Comparison of ENCODE assay signal across 11 cellular contexts in the genomic region with DNA sequence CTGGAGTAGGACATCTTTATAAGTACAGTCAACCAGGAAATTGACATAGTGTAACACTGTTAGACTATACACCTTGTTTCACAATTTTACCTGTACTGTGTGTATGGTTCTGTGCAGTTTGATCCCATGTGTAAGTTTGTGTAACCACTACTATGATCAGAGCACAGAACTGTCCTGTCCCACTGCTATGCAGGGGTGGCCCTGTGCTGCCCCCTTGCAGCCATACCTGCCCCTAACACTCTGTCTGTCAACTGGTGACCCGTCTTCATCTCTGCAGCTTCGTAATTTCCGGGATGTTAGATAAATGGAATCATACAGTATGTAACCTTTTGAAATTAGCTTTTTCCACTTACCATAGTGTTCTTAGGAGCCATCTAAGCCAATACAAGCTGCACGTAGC. TPM values are rescaled to one million over a fixed set of nuclear protein-coding genes. Genes with fewer than 3 reads are reported as not detected.
DNase-seq lines count a peak whose midpoint lies in the region; ATAC-seq, FAIRE-seq and TF ChIP-seq lines count a peak whose summit lies in the region.
"Had no signal": no experiment of that assay in that cellular context is flagged by ENCODE, and none has a peak within 500 bp of the region (broad histone marks: within the 10 kb centered on the region; RNA-seq: fewer than 3 reads in every experiment).

No MANE protein-coding gene starts in this region.

- CTCF ChIA-PET in activated CD8-positive, alpha-beta T cell treated with anti-CD3 and anti-CD28 coated beads, Interleukin-2, amount 10 ng/mL, durations not matched to agents 7 days and 5 days (lab: Charles Lee) = no interaction called here

- H3K4me1 ChIP-seq in DND-41 (ENCODE audit: insufficient read depth, low read length) (no peaks in the 10 kb centered on the region), keratinocyte (ENCODE audit: control insufficient read depth, extremely low read depth, insufficient read depth, low read length) (no peaks in the 10 kb centered on the region)

- H3K27ac Mint-ChIP-seq in activated CD8-positive, alpha-beta T cell treated with anti-CD3 and anti-CD28 coated beads, Interleukin-2, amount 10 ng/mL, durations not matched to agents 7 days and 5 days = no peak overlapping the region

- dilution Hi-C loops in keratinocyte (cut with MboI; ENCODE audit: extremely low pct_ligation_motif_present, low sequenced_read_pairs) = no loop called here

- H3K4me3 ChIP-seq in DND-41 (ENCODE audit: low read depth in 1 of 2, low read length in 2 of 2) = no peak overlapping the region
- H3K4me3 ChIP-seq in keratinocyte (ENCODE audit: control insufficient read depth in 2 of 3, extremely low read depth in 1 of 3, insufficient read depth in 2 of 3, low read depth in 1 of 3, low read length in 3 of 3) = no peak overlapping the region

- ATAC-seq in DND-41 (ENCODE audit: insufficient read depth, low read depth) = 0 out of 3 replicates have a peak, but pooled peaks have one; percentile 37
- peak; percentile 49 for ATAC-seq in activated CD8-positive, alpha-beta T cell treated with anti-CD3 and anti-CD28 coated beads, Interleukin-2, amount 10 ng/mL, durations not matched to agents 7 days and 5 days

- no peaks in the 10 kb centered on the region for H3K36me3 Mint-ChIP-seq in activated CD8-positive, alpha-beta T cell treated with anti-CD3 and anti-CD28 coated beads, Interleukin-2, amount 10 ng/mL, durations not matched to agents 7 days and 5 days (ENCODE audit: low read depth)

- peaks cover 7% of the 10 kb centered on the region for H3K27me3 Mint-ChIP-seq in activated CD8-positive, alpha-beta T cell treated with anti-CD3 and anti-CD28 coated beads, Interleukin-2, amount 10 ng/mL, durations not matched to agents 7 days and 5 days (ENCODE audit: low read depth)

- no peak overlapping the region for H2AFZ ChIP-seq in DND-41 (ENCODE audit: low read depth, low read length)
- H2AFZ ChIP-seq in keratinocyte (ENCODE audit: control insufficient read depth, low read length) = no peak overlapping the region

- DNase-seq in DND-41 (no peak), HTR-8/SVneo (ENCODE audit: insufficient read length, low spot score) (no peak), keratinocyte (ENCODE audit: low read depth, low spot score) (no peak), NCI-H524 treated with DMSO at 0.1 percent for 48 hours (lab: John Stamatoyannopoulos, UW) (no peak), NCI-H1048 (lab: John Stamatoyannopoulos, UW) (no peak), NCI-H774 (lab: John Stamatoyannopoulos, UW) (no peak), substantia nigra (lab: John Stamatoyannopoulos, UW) (no peak)
- DNase-seq in activated CD8-positive, alpha-beta T cell treated with anti-CD3 and anti-CD28 coated beads, Interleukin-2, amount 10 ng/mL, durations not matched to agents 7 days and 5 days = peak; percentile 25
- DNase-seq: amniotic stem cell had no signal

- H3K9me1 ChIP-seq in keratinocyte (ENCODE audit: control insufficient read depth, extremely low read depth, insufficient read depth, low read length) = no peaks in the 10 kb centered on the region

- H3K79me2 ChIP-seq in DND-41 (ENCODE audit: insufficient read depth, low read length) (no peaks in the 10 kb centered on the region), keratinocyte (ENCODE audit: control insufficient read depth, insufficient read depth, low read length) (no peaks in the 10 kb centered on the region)

- no peaks in the 10 kb centered on the region for H3K9me3 Mint-ChIP-seq in activated CD8-positive, alpha-beta T cell treated with anti-CD3 and anti-CD28 coated beads, Interleukin-2, amount 10 ng/mL, durations not matched to agents 7 days and 5 days (ENCODE audit: insufficient read depth)

- FAIRE-seq in HTR-8/SVneo (lab: Jason Lieb, UNC) (peak; percentile 33), keratinocyte (lab: Jason Lieb, UNC) (no peak)

- H3K4me2 ChIP-seq in DND-41 (ENCODE audit: insufficient read depth, low read length) (no peak overlapping the region), keratinocyte (ENCODE audit: control insufficient read depth, extremely low read depth, insufficient read depth, low read depth, low read length) (no peak overlapping the region)

- H3K9ac ChIP-seq in DND-41 (ENCODE audit: low read depth, low read length) = no peak overlapping the region
- no peak overlapping the region for H3K9ac ChIP-seq in keratinocyte (ENCODE audit: control insufficient read depth, extremely low read depth, insufficient read depth, low read length)

- no peaks in the 10 kb centered on the region for H3K9me3 ChIP-seq in DND-41 (ENCODE audit: insufficient read depth, low read length, severe bottlenecking)
- no peaks in the 10 kb centered on the region for H3K9me3 ChIP-seq in keratinocyte (ENCODE audit: control insufficient read depth, low read depth, low read length)

- POLR2A ChIA-PET in activated CD8-positive, alpha-beta T cell treated with anti-CD3 and anti-CD28 coated beads, Interleukin-2, amount 10 ng/mL, durations not matched to agents 7 days and 5 days (lab: Charles Lee) = no interaction called here

- H3K27me3 ChIP-seq in DND-41 (ENCODE audit: insufficient read depth, low read length, poor library complexity) = peaks cover 19% of the 10 kb centered on the region
- H3K27me3 ChIP-seq in keratinocyte (ENCODE audit: control insufficient read depth, extremely low read depth, insufficient read depth, low read length) = no peaks in the 10 kb centered on the region

- H3K4me1 Mint-ChIP-seq in activated CD8-positive, alpha-beta T cell treated with anti-CD3 and anti-CD28 coated beads, Interleukin-2, amount 10 ng/mL, durations not matched to agents 7 days and 5 days (ENCODE audit: low read depth) = no peaks in the 10 kb centered on the region

- H4K20me1 ChIP-seq in DND-41 (ENCODE audit: insufficient read depth, low read length) = no peaks in the 10 kb centered on the region
- H4K20me1 ChIP-seq in keratinocyte (ENCODE audit: control insufficient read depth, extremely low read depth, insufficient read depth, low read length) = no peaks in the 10 kb centered on the region

- H3K27ac ChIP-seq in DND-41 (ENCODE audit: low read length) (no peak overlapping the region), keratinocyte (ENCODE audit: control insufficient read depth, insufficient read depth, low read length) (no peak overlapping the region), substantia nigra (ENCODE audit: low read depth, low read length, poor library complexity, severe bottlenecking) (no peak overlapping the region)

- TF ChIP-seq CTCF in DND-41 (IDR thresholded peaks at IDR 0.05; ENCODE audit: borderline replicate concordance, extremely low read depth, low read length, poor library complexity, severe bottlenecking) (peak; percentile 50), keratinocyte (optimal IDR thresholded peaks at IDR 0.05 in 1 of 3, IDR thresholded peaks at IDR 0.05 in 1 of 3, conservative IDR thresholded peaks at IDR 0.05 in 1 of 3; ENCODE audit: extremely low read depth in 1 of 3, insufficient read depth in 2 of 3, low read length in 3 of 3) (peak; percentile 13 to 73 (median 37))

- H3K36me3 ChIP-seq in DND-41 (ENCODE audit: insufficient read depth, low read length) = no peaks in the 10 kb centered on the region
- H3K36me3 ChIP-seq in keratinocyte (ENCODE audit: control insufficient read depth in 2 of 2, extremely low read depth in 1 of 2, insufficient read depth in 2 of 2, low read length in 2 of 2) = no peaks in the 10 kb centered on the region

- H3K4me3 Mint-ChIP-seq in activated CD8-positive, alpha-beta T cell treated with anti-CD3 and anti-CD28 coated beads, Interleukin-2, amount 10 ng/mL, durations not matched to agents 7 days and 5 days = no peak overlapping the region

RNA-seq across cellular contexts. Expression of a gene that starts 58.7 kb away (rescaled TPM):
- not detected for total RNA-seq in activated CD8-positive, alpha-beta T cell treated with anti-CD3 and anti-CD28 coated beads, Interleukin-2, amount 10 ng/mL, durations not matched to agents 7 days and 5 days
- polyA plus RNA-seq in keratinocyte = not detected in 3 replicates
- polyA plus RNA-seq in keratinocyte (2011; ENCODE audit: low read depth) = not detected
- not detected in 2 replicates for polyA plus RNA-seq in keratinocyte (2011; cell fraction: cytosol; rRNA removed)
- polyA plus RNA-seq in keratinocyte (2011; cell fraction: nucleus; rRNA removed) = not detected in 2 replicates
- not detected in 2 replicates for polyA plus RNA-seq in keratinocyte (2012; ENCODE audit: low replicate concordance)
- not detected in 3 replicates for polyA minus RNA-seq in keratinocyte
- polyA minus RNA-seq in keratinocyte (2011; cell fraction: cytosol; rRNA and poly(A)+ RNA removed) = not detected
- polyA minus RNA-seq in keratinocyte (2011; cell fraction: nucleus; rRNA and poly(A)+ RNA removed) = not detected in 2 replicates
- total RNA-seq: glomerular endothelial cell; T-helper 1 cell treated with Interleukin-12 subunit alpha and Interleukin-12 subunit beta and Interleukin-4 antibody, amounts not matched to agents 30 ng/mL and 1 ng/mL, for 36 hours had no signal
